9 cellular contexts compared by ENCODE assay signal in genomic region chr5:76972670-76973069, GRCh38. TPM values are rescaled to one million over a fixed set of nuclear protein-coding genes. Genes with fewer than 3 reads are reported as not detected.
"Had no signal": no experiment of that assay in that cellular context is flagged by ENCODE, and none has a peak within 500 bp of the region (broad histone marks: within the 10 kb centered on the region; RNA-seq: fewer than 3 reads in every experiment).

No MANE protein-coding gene starts in this region.

- H3K4me3 ChIP-seq: GM23338 had no signal

- H3K4me1 Mint-ChIP-seq: GM23338, H9 had no signal

- H3K4me3 Mint-ChIP-seq: GM23338, H9, IgD-negative memory B cell had no signal

- H3K27ac Mint-ChIP-seq: GM23338, H9, IgD-negative memory B cell had no signal

- ATAC-seq: GM23338 had no signal

- H2AFZ ChIP-seq: GM23338 had no signal

- FAIRE-seq: H1, H54, HTR-8/SVneo had no signal

- H3K9me3 Mint-ChIP-seq: GM23338, H9 had no signal

- DNase-seq: H9, HCEC 1CT, KG1 had no signal

- H3K27me3 Mint-ChIP-seq: IgD-negative memory B cell had no signal

- H3K4me2 ChIP-seq: GM23338 had no signal

RNA-seq across cellular contexts. Expression of gene CRHBP, which starts 19.8 kb away (rescaled TPM):
- total RNA-seq: GM23338, H1, H9, HT-29 had no signal
- polyA plus RNA-seq: GM23338, IgD-negative memory B cell had no signal
